ENCODE assay signal across 7 cellular contexts in genomic region chr6:7154341-7155139, GRCh38. TPM values are rescaled to one million over a fixed set of nuclear protein-coding genes. Genes with fewer than 3 reads are reported as not detected.
DNase-seq lines count a peak whose midpoint lies in the region; ATAC-seq lines count a peak whose summit lies in the region.

No MANE protein-coding gene starts in this region.

- H3K27ac Mint-ChIP-seq in naive thymus-derived CD8-positive, alpha-beta T cell, result peak overlapping the region; percentile 79 to 94 (median 90)

- no peaks in the 10 kb centered on the region for H3K27me3 Mint-ChIP-seq in naive thymus-derived CD8-positive, alpha-beta T cell

- H3K36me3 Mint-ChIP-seq in naive thymus-derived CD8-positive, alpha-beta T cell, result peaks cover 0 to 8% (median 2%) of the 10 kb centered on the region in 3 donors

- peaks cover 51 to 90% (median 87%) of the 10 kb centered on the region in 4 donors for H3K4me1 Mint-ChIP-seq in naive thymus-derived CD8-positive, alpha-beta T cell

- peak; percentile 79 for ATAC-seq in GM18907 (IDR thresholded peaks at IDR 0.05; ENCODE audit: unreplicated experiment)
- ATAC-seq in HG02798 (IDR thresholded peaks at IDR 0.05; ENCODE audit: poor library complexity, unreplicated experiment), result peak; percentile 70
- ATAC-seq in naive thymus-derived CD8-positive, alpha-beta T cell, result peak; percentile 79 to 83

- H3K9me3 Mint-ChIP-seq in naive thymus-derived CD8-positive, alpha-beta T cell, result no peaks in the 10 kb centered on the region

- POLR2A ChIA-PET in naive thymus-derived CD8-positive, alpha-beta T cell (lab: Charles Lee), result interaction anchor here (0.5 to 1.8 kb wide), 5 partner anchors 9 to 496 kb away, joined by 3 to 6 read pairs (median 4); no protein-coding TSS in a partner anchor

- DNase-seq in NOMO-1 (lab: John Stamatoyannopoulos, UW; ENCODE audit: unreplicated experiment in 2 of 2), result peak; percentile 91 to 96
- peak in 5 of 10 donors; percentile 28 to 45 (median 44) for DNase-seq in naive thymus-derived CD8-positive, alpha-beta T cell
- no peak for DNase-seq in NK-92 (lab: John Stamatoyannopoulos, UW; ENCODE audit: unreplicated experiment)
- no peak for DNase-seq in AG20443 (ENCODE audit: low spot score)
- DNase-seq in NCI-H345 (lab: John Stamatoyannopoulos, UW), result no peak

- peak overlapping the region; percentile 58 to 83 (median 73) for H3K4me3 Mint-ChIP-seq in naive thymus-derived CD8-positive, alpha-beta T cell

RNA-seq across cellular contexts. Expression of gene RREB1, which starts 46.8 kb away (rescaled TPM):
- 10 to 100 TPM; 47.1 to 53.0 TPM for total RNA-seq in naive thymus-derived CD8-positive, alpha-beta T cell
- polyA plus RNA-seq in naive thymus-derived CD8-positive, alpha-beta T cell, result 1 to 10 TPM; 2.5 to 5.8 (median 5.0) TPM

Comparison
In these comparisons a context has a peak if more than half of its experiments do, and no peak if none do; other contexts are left out.
1. DNase-seq: peak in NOMO-1 (2 of 2); none in NK-92 (single experiment), AG20443 (single experiment) and NCI-H345 (single experiment).
2. Peak in every context shown above with its lines, with median percentiles within 50 percentile points of each other: ATAC-seq.